ENCODE assay signal across 21 cellular contexts in genomic region chr20:44488551-44488950, GRCh38. TPM values are rescaled to one million over a fixed set of nuclear protein-coding genes. Genes with fewer than 3 reads are reported as not detected.
A peak's percentile ranks its signal among the peaks of the same experiment; 100 is the strongest.
DNase-seq lines count a peak whose midpoint lies in the region; ATAC-seq and TF ChIP-seq lines count a peak whose summit lies in the region.
"Had no signal": no experiment of that assay in that cellular context is flagged by ENCODE, and none has a peak within 500 bp of the region (broad histone marks: within the 10 kb centered on the region; RNA-seq: fewer than 3 reads in every experiment).

No MANE protein-coding gene starts in this region.

- H3K4me1 ChIP-seq in gastrocnemius medialis, result peaks cover 0 to 10% of the 10 kb centered on the region in 2 donors
- no peaks in the 10 kb centered on the region for H3K4me1 ChIP-seq in uterus
- H3K4me1 ChIP-seq in tibial artery, result peaks cover 0 to 14% (median 0%) of the 10 kb centered on the region in 4 donors
- H3K4me1 ChIP-seq: upper lobe of right lung had no signal

- no peak for DNase-seq in activated T-cell treated with anti-CD3 and anti-CD28 coated beads, Interleukin-2, amount 50 U/mL, for 24 hours
- DNase-seq in activated T-cell treated with anti-CD3 and anti-CD28 coated beads for 4 hours (no peak), T-cell (no peak), chondrocyte (ENCODE audit: low spot score) (no peak), gastrocnemius medialis (no peak), uterus (no peak), AG08396 (ENCODE audit: low spot score) (no peak), tibial artery (no peak)
- DNase-seq: activated CD4-positive, alpha-beta T cell treated with anti-CD3 and anti-CD28 coated beads, Interleukin-2, amount 10 ng/mL, durations not matched to agents 24 days and 14 days; activated CD8-positive, alpha-beta memory T cell treated with anti-CD3 and anti-CD28 coated beads, Interleukin-2, amount 50 U/mL, for 4 hours; activated gamma-delta T cell treated with Interleukin-2 at 50 U/mL for 16 hours; caudate nucleus; H7; NCI-H1092; NCI-H187; NCI-H526; posterior cingulate gyrus; stimulated activated CD4-positive, alpha-beta T cell treated with anti-CD3 and anti-CD28 coated beads, Interleukin-15, amount 100 ng/mL, for 24 hours; upper lobe of right lung had no signal

- in situ Hi-C loops in gastrocnemius medialis (cut with MboI; ENCODE audit: low sequenced_read_pairs in 4 of 4), result no loop called here

- CTCF ChIA-PET in T-cell (lab: Charles Lee), result no interaction called here

- H3K4me3 Mint-ChIP-seq in activated T-cell treated with anti-CD3 and anti-CD28 coated beads, Interleukin-2, amount 50 U/mL, for 24 hours, result no peak overlapping the region
- H3K4me3 Mint-ChIP-seq in T-cell (no peak overlapping the region), chondrocyte (ENCODE audit: unreplicated experiment) (no peak overlapping the region)
- H3K4me3 Mint-ChIP-seq: activated CD4-positive, alpha-beta T cell treated with anti-CD3 and anti-CD28 coated beads, Interleukin-2, amount 10 ng/mL, durations not matched to agents 24 days and 14 days; T-helper 2 cell treated with Interferon-gamma antibody and Interleukin-4, amounts not matched to agents 5 μg/mL and 100 μg/mL, for 36 hours had no signal

- TF ChIP-seq POLR2A in gastrocnemius medialis (IDR thresholded peaks at IDR 0.05), result no peak
- no peak for TF ChIP-seq POLR2A in uterus (IDR thresholded peaks at IDR 0.05)

- peaks cover 35% of the 10 kb centered on the region for H3K4me1 Mint-ChIP-seq in activated T-cell treated with anti-CD3 and anti-CD28 coated beads, Interleukin-2, amount 50 U/mL, for 24 hours (ENCODE audit: low read depth)
- peaks cover 6 to 24% (median 19%) of the 10 kb centered on the region in 3 donors for H3K4me1 Mint-ChIP-seq in T-cell
- H3K4me1 Mint-ChIP-seq in chondrocyte (ENCODE audit: low read depth), result peaks cover 19% of the 10 kb centered on the region

- ATAC-seq in T-cell (replicated peaks in 1 of 4) (no peak), gastrocnemius medialis (no peak)
- ATAC-seq: upper lobe of right lung had no signal

- H3K9me3 Mint-ChIP-seq in activated T-cell treated with anti-CD3 and anti-CD28 coated beads, Interleukin-2, amount 50 U/mL, for 24 hours, result no peaks in the 10 kb centered on the region
- no peaks in the 10 kb centered on the region for H3K9me3 Mint-ChIP-seq in T-cell
- H3K9me3 Mint-ChIP-seq in chondrocyte (ENCODE audit: low read depth), result no peaks in the 10 kb centered on the region
- H3K9me3 Mint-ChIP-seq: activated CD4-positive, alpha-beta T cell treated with anti-CD3 and anti-CD28 coated beads, Interleukin-2, amount 10 ng/mL, durations not matched to agents 24 days and 14 days; T-helper 2 cell treated with Interferon-gamma antibody and Interleukin-4, amounts not matched to agents 5 μg/mL and 100 μg/mL, for 36 hours had no signal

- H3K27ac Mint-ChIP-seq in activated T-cell treated with anti-CD3 and anti-CD28 coated beads, Interleukin-2, amount 50 U/mL, for 24 hours, result peak overlapping the region; percentile 38
- H3K27ac Mint-ChIP-seq in T-cell, result peak overlapping the region; percentile 45 to 69
- H3K27ac Mint-ChIP-seq in chondrocyte (ENCODE audit: unreplicated experiment), result peak overlapping the region; percentile 20
- H3K27ac Mint-ChIP-seq: activated CD4-positive, alpha-beta T cell treated with anti-CD3 and anti-CD28 coated beads, Interleukin-2, amount 10 ng/mL, durations not matched to agents 24 days and 14 days; T-helper 2 cell treated with Interferon-gamma antibody and Interleukin-4, amounts not matched to agents 5 μg/mL and 100 μg/mL, for 36 hours had no signal

- H3K27me3 ChIP-seq in gastrocnemius medialis, result no peaks in the 10 kb centered on the region
- H3K27me3 ChIP-seq in uterus, result no peaks in the 10 kb centered on the region
- H3K27me3 ChIP-seq in tibial artery, result no peaks in the 10 kb centered on the region
- H3K27me3 ChIP-seq: upper lobe of right lung had no signal

- no peaks in the 10 kb centered on the region for H3K27me3 Mint-ChIP-seq in activated T-cell treated with anti-CD3 and anti-CD28 coated beads, Interleukin-2, amount 50 U/mL, for 24 hours
- no peaks in the 10 kb centered on the region for H3K27me3 Mint-ChIP-seq in T-cell
- no peaks in the 10 kb centered on the region for H3K27me3 Mint-ChIP-seq in chondrocyte (ENCODE audit: low read depth)
- H3K27me3 Mint-ChIP-seq: activated CD4-positive, alpha-beta T cell treated with anti-CD3 and anti-CD28 coated beads, Interleukin-2, amount 10 ng/mL, durations not matched to agents 24 days and 14 days had no signal

- H3K27ac ChIP-seq in gastrocnemius medialis (peak overlapping the region in 3 of 4 donors; percentile 9 to 28 (median 10)), uterus (no peak overlapping the region), tibial artery (no peak overlapping the region)
- H3K27ac ChIP-seq: SK-N-MC, upper lobe of right lung had no signal

- intact Hi-C loops in gastrocnemius medialis (cut with DNase I; ENCODE audit: low total_unique reads), result no loop called here
- intact Hi-C loops in uterus (cut with DNase I; ENCODE audit: low total_unique reads), result no loop called here
- intact Hi-C loops in tibial artery (cut with DNase I; ENCODE audit: low total_unique reads), result no loop called here

- TF ChIP-seq CTCF in chondrocyte (IDR thresholded peaks at IDR 0.05) (no peak), gastrocnemius medialis (IDR thresholded peaks at IDR 0.05 in 4 of 5, conservative IDR thresholded peaks at IDR 0.05 in 1 of 5) (no peak), uterus (IDR thresholded peaks at IDR 0.05) (no peak), tibial artery (IDR thresholded peaks at IDR 0.05) (no peak)

- H3K36me3 Mint-ChIP-seq in activated T-cell treated with anti-CD3 and anti-CD28 coated beads, Interleukin-2, amount 50 U/mL, for 24 hours (ENCODE audit: low read depth), result peaks cover 94% of the 10 kb centered on the region
- H3K36me3 Mint-ChIP-seq in T-cell (peaks cover 53% of the 10 kb centered on the region), chondrocyte (ENCODE audit: low read depth) (peaks cover 30% of the 10 kb centered on the region)

- POLR2A ChIA-PET in T-cell (lab: Charles Lee), result no interaction called here

- H3K9me3 ChIP-seq in gastrocnemius medialis (no peaks in the 10 kb centered on the region), uterus (no peaks in the 10 kb centered on the region), tibial artery (no peaks in the 10 kb centered on the region)
- H3K9me3 ChIP-seq: upper lobe of right lung had no signal

- H3K36me3 ChIP-seq in gastrocnemius medialis (peaks cover 0 to 61% of the 10 kb centered on the region in 2 donors), uterus (no peaks in the 10 kb centered on the region), tibial artery (peaks cover 37 to 92% (median 74%) of the 10 kb centered on the region in 3 donors)

- H3K4me3 ChIP-seq in gastrocnemius medialis (no peak overlapping the region), uterus (no peak overlapping the region), tibial artery (no peak overlapping the region)
- H3K4me3 ChIP-seq: SK-N-MC, upper lobe of right lung had no signal

RNA-seq across cellular contexts. Expression of gene TTPAL, which starts 12.9 kb away (rescaled TPM):
- total RNA-seq in T-cell, result 10 to 100 TPM; 14.6 to 19.2 (median 16.8) TPM
- 16.5 to 18.4 TPM (median 17.1 TPM) in 3 replicates for total RNA-seq in chondrocyte
- total RNA-seq in gastrocnemius medialis, result 1 to 10 TPM; 3.5 to 5.0 (median 4.7) TPM
- 10 to 100 TPM in 2 of 4 donors, 1 to 10 TPM in 2; 4.9 to 18.2 (median 10.0) TPM for total RNA-seq in uterus

RNA-seq across cellular contexts. Expression of gene SERINC3, which starts 33.3 kb away (rescaled TPM):
- total RNA-seq in T-cell (10 to 100 TPM; 60.5 to 83.0 (median 78.4) TPM), chondrocyte (102 to 121 TPM (median 116 TPM) in 3 replicates), gastrocnemius medialis (100 to 1,000 TPM in 3 of 4 donors, 10 to 100 TPM in 1; 93.3 to 174 (median 139) TPM), uterus (100 to 1,000 TPM in 1 of 4 donors, 10 to 100 TPM in 3; 44.1 to 113 (median 58.3) TPM)

Comparison
In these comparisons a context has a peak if more than half of its experiments do, and no peak if none do; other contexts are left out.
1. H3K27ac ChIP-seq: peak in gastrocnemius medialis (3 of 4); none in uterus (0 of 2) and tibial artery (0 of 2).
2. Peak in every context shown above with its lines, with median percentiles within 50 percentile points of each other: H3K27ac Mint-ChIP-seq.